In genomic region chr11:9850224-9850895, GRCh38 we compare ENCODE assay signal across 17 cellular contexts.
A peak's percentile ranks its signal among the peaks of the same experiment; 100 is the strongest.
DNase-seq lines count a peak whose midpoint lies in the region; ATAC-seq, FAIRE-seq and TF ChIP-seq lines count a peak whose summit lies in the region.
"Had no signal": no experiment of that assay in that cellular context is flagged by ENCODE, and none has a peak within 500 bp of the region (broad histone marks: within the 10 kb centered on the region; RNA-seq: fewer than 3 reads in every experiment).

No MANE protein-coding gene starts in this region.

- H2AK5ac ChIP-seq in IMR-90 (ENCODE audit: low read depth, low read length) (no peak overlapping the region), H1 (ENCODE audit: low read depth, low read length) (no peak overlapping the region)

- no peaks in the 10 kb centered on the region for H3K27me3 Mint-ChIP-seq in activated naive CD4-positive, alpha-beta T cell treated with anti-CD3 and anti-CD28 coated beads, Interleukin-2, amount 10 ng/mL, durations not matched to agents 7 days and 5 days

- no peak overlapping the region for H2BK20ac ChIP-seq in IMR-90 (ENCODE audit: low read depth, low read length)
- H2BK20ac ChIP-seq in H1 (ENCODE audit: low read length), result no peak overlapping the region

- H3K4me3 ChIP-seq in IMR-90 (ENCODE audit: insufficient read depth, low read depth, low read length) (no peak overlapping the region), H1 (ENCODE audit: extremely low read depth in 1 of 4, insufficient read depth in 2 of 4, low read depth in 3 of 4, low read length in 4 of 4) (no peak overlapping the region), osteoblast (ENCODE audit: insufficient read depth, low read length) (no peak overlapping the region)
- H3K4me3 ChIP-seq: PC-9 had no signal

- peak; percentile 30 for ATAC-seq in IMR-90 (ENCODE audit: low read depth)
- ATAC-seq: CD8-positive, alpha-beta T cell had no signal

- no peak overlapping the region for H3K9ac ChIP-seq in IMR-90 (ENCODE audit: low read depth, low read length)
- no peak overlapping the region for H3K9ac ChIP-seq in H1 (replicated peaks in 1 of 4; ENCODE audit: extremely low read depth in 1 of 4, low read depth in 3 of 4, low read length in 3 of 4)

- peaks cover 9% of the 10 kb centered on the region for H3K4me1 ChIP-seq in IMR-90 (ENCODE audit: control insufficient read depth, insufficient read depth, low read length)
- no peaks in the 10 kb centered on the region for H3K4me1 ChIP-seq in H1 (replicated peaks in 1 of 4; ENCODE audit: control insufficient read depth in 3 of 4, insufficient read depth in 4 of 4, low read length in 3 of 4)
- H3K4me1 ChIP-seq in osteoblast (ENCODE audit: insufficient read depth, low read length), result peaks cover 46% of the 10 kb centered on the region
- H3K4me1 ChIP-seq: BE2C had no signal

- no peaks in the 10 kb centered on the region for H3K9me3 Mint-ChIP-seq in activated naive CD4-positive, alpha-beta T cell treated with anti-CD3 and anti-CD28 coated beads, Interleukin-2, amount 10 ng/mL, durations not matched to agents 7 days and 5 days
- H3K9me3 Mint-ChIP-seq: CD8-positive, alpha-beta T cell had no signal

- H3K4ac ChIP-seq in IMR-90 (ENCODE audit: low read depth, low read length) (peak overlapping the region; percentile 71; the same call in 1 of the 2 replicates), H1 (replicated peaks; ENCODE audit: insufficient read length, low read depth, low read length) (no peak overlapping the region)

- H2BK120ac ChIP-seq in IMR-90 (ENCODE audit: low read depth, low read length) (peak overlapping the region; percentile 17; the same call in 1 of the 2 replicates), H1 (replicated peaks; ENCODE audit: low read depth, low read length) (no peak overlapping the region)

- no peaks in the 10 kb centered on the region for H3K23me2 ChIP-seq in H1 (ENCODE audit: low read depth, low read length)

- H3K79me1 ChIP-seq in IMR-90 (ENCODE audit: low read depth in 1 of 2, low read length in 2 of 2) (peaks cover 0 to 14% of the 10 kb centered on the region in 2 experiments; a peak in 2 of 4 replicates), H1 (ENCODE audit: low read depth, low read length) (no peaks in the 10 kb centered on the region)

- H2AFZ ChIP-seq in IMR-90 (replicated peaks; ENCODE audit: low read length, poor library complexity) (no peak overlapping the region), H1 (ENCODE audit: low read length) (no peak overlapping the region), osteoblast (ENCODE audit: low read length) (no peak overlapping the region)
- H2AFZ ChIP-seq: PC-9 had no signal

- CTCF ChIA-PET in IMR-90 (lab: Yijun Ruan, JAX) (no interaction called here), H1 (lab: Charles Lee; ENCODE audit: partially characterized antibody) (interaction anchor here (1.0 kb wide), 1 partner anchor 237 kb away, joined by 4 read pairs; no protein-coding TSS in a partner anchor)
- CTCF ChIA-PET in activated naive CD4-positive, alpha-beta T cell treated with anti-CD3 and anti-CD28 coated beads, Interleukin-2, amount 10 ng/mL, durations not matched to agents 7 days and 5 days (lab: Charles Lee), result no interaction called here

- no peak for TF ChIP-seq CTCF in IMR-90 (conservative IDR thresholded peaks at IDR 0.05; ENCODE audit: low read depth, low read length)
- no peak for TF ChIP-seq CTCF in H1 (IDR thresholded peaks at IDR 0.05; ENCODE audit: control extremely low read depth in 1 of 3, insufficient read depth in 1 of 3, low read depth in 1 of 3, low read length in 3 of 3)
- TF ChIP-seq CTCF in osteoblast (IDR thresholded peaks at IDR 0.05; ENCODE audit: extremely low read depth, low read depth, low read length), result no peak

- H4K20me1 ChIP-seq in IMR-90 (ENCODE audit: insufficient read depth, low read length) (no peaks in the 10 kb centered on the region), H1 (replicated peaks in 1 of 2; ENCODE audit: control insufficient read depth in 1 of 2, insufficient read depth in 2 of 2, low read length in 2 of 2) (no peaks in the 10 kb centered on the region), osteoblast (ENCODE audit: insufficient read depth, low read length) (no peaks in the 10 kb centered on the region)

- H3K27ac Mint-ChIP-seq in activated naive CD4-positive, alpha-beta T cell treated with anti-CD3 and anti-CD28 coated beads, Interleukin-2, amount 10 ng/mL, durations not matched to agents 7 days and 5 days, result no peak overlapping the region
- H3K27ac Mint-ChIP-seq: CD8-positive, alpha-beta T cell had no signal

- H2BK15ac ChIP-seq in IMR-90 (ENCODE audit: low read depth, low read length), result peak overlapping the region; percentile 58; the same call in 1 of the 3 replicates
- H2BK15ac ChIP-seq in H1 (ENCODE audit: low read length), result no peak overlapping the region

- H3K4me3 Mint-ChIP-seq in activated naive CD4-positive, alpha-beta T cell treated with anti-CD3 and anti-CD28 coated beads, Interleukin-2, amount 10 ng/mL, durations not matched to agents 7 days and 5 days, result no peak overlapping the region
- H3K4me3 Mint-ChIP-seq: CD8-positive, alpha-beta T cell had no signal

- peak overlapping the region; percentile 100 for H3K18ac ChIP-seq in IMR-90 (ENCODE audit: low read depth, low read length)
- no peak overlapping the region for H3K18ac ChIP-seq in H1 (ENCODE audit: extremely low read depth, low read length)

- H3K36me3 ChIP-seq in IMR-90 (ENCODE audit: control insufficient read depth, insufficient read depth, low read length) (peaks cover 8% of the 10 kb centered on the region), H1 (ENCODE audit: control insufficient read depth in 2 of 4, insufficient read depth in 4 of 4, low read length in 3 of 4) (peaks cover 0 to 4% (median 2%) of the 10 kb centered on the region in 4 experiments; a peak in 4 of 8 replicates), osteoblast (ENCODE audit: insufficient read depth, low read length) (peaks cover 12% of the 10 kb centered on the region)
- H3K36me3 ChIP-seq: BE2C had no signal

- peaks cover 5% of the 10 kb centered on the region for H3K9me1 ChIP-seq in IMR-90 (ENCODE audit: insufficient read depth, low read length)

- peak; percentile 57 for DNase-seq in EH (ENCODE audit: low read depth)
- DNase-seq in IMR-90, result peak; percentile 31
- no peak for DNase-seq in H1 (ENCODE audit: low read depth in 1 of 2, low spot score in 2 of 2)
- no peak for DNase-seq in osteoblast (ENCODE audit: insufficient read length, low spot score, missing footprints)
- no peak for DNase-seq in superior temporal gyrus (ENCODE audit: extremely low spot score)
- no peak for DNase-seq in kidney tubule cell (ENCODE audit: low spot score)
- no peak for DNase-seq in activated naive CD4-positive, alpha-beta T cell treated with anti-CD3 and anti-CD28 coated beads, Interleukin-2, amount 10 ng/mL, durations not matched to agents 7 days and 5 days
- DNase-seq in NCI-H1930 (lab: John Stamatoyannopoulos, UW), result no peak
- DNase-seq: BE2C; CD8-positive, alpha-beta T cell; DMS79 treated with DMSO at 0.1 percent for 48 hours; GF-D8; GOT3; NCI-H1694; NCI-H69; PC-9 had no signal

- no peak for FAIRE-seq in H1 (lab: Jason Lieb, UNC)
- FAIRE-seq: D721Med had no signal

- H4K8ac ChIP-seq in IMR-90 (ENCODE audit: low read depth in 2 of 2, low read length in 2 of 2), result peak overlapping the region; percentile 53 to 54; a peak in 2 of 4 replicates
- no peak overlapping the region for H4K8ac ChIP-seq in H1 (ENCODE audit: extremely low read depth, insufficient read depth, low read length)

- H3K36me3 Mint-ChIP-seq in activated naive CD4-positive, alpha-beta T cell treated with anti-CD3 and anti-CD28 coated beads, Interleukin-2, amount 10 ng/mL, durations not matched to agents 7 days and 5 days, result peaks cover 3% of the 10 kb centered on the region

- H2BK5ac ChIP-seq in IMR-90 (ENCODE audit: low read depth, low read length, poor library complexity, severe bottlenecking) (peak overlapping the region; percentile 70), H1 (ENCODE audit: low read depth, low read length) (no peak overlapping the region)

- H3K27me3 ChIP-seq in IMR-90 (ENCODE audit: control insufficient read depth, insufficient read depth, low read length) (no peaks in the 10 kb centered on the region), H1 (replicated peaks in 1 of 4; ENCODE audit: control insufficient read depth in 3 of 4, extremely low read depth in 1 of 4, insufficient read depth in 3 of 4, low read length in 3 of 4) (no peaks in the 10 kb centered on the region), osteoblast (ENCODE audit: insufficient read depth, low read length) (no peaks in the 10 kb centered on the region)
- H3K27me3 ChIP-seq: BE2C had no signal

- intact Hi-C loops in IMR-90 (cut with micrococcal nuclease), result loop anchor here (10.0 kb wide), 1 partner anchor 224 kb away; no protein-coding TSS in a partner anchor

- no peak overlapping the region for H3K4me2 ChIP-seq in IMR-90 (ENCODE audit: low read depth, low read length)
- no peak overlapping the region for H3K4me2 ChIP-seq in H1 (ENCODE audit: insufficient read depth in 1 of 2, low read depth in 2 of 2, low read length in 2 of 2)
- no peak overlapping the region for H3K4me2 ChIP-seq in osteoblast (ENCODE audit: insufficient read depth, low read length)
- H3K4me2 ChIP-seq: PC-9 had no signal

- peaks cover 8% of the 10 kb centered on the region for H3K4me1 Mint-ChIP-seq in activated naive CD4-positive, alpha-beta T cell treated with anti-CD3 and anti-CD28 coated beads, Interleukin-2, amount 10 ng/mL, durations not matched to agents 7 days and 5 days

- in situ Hi-C loops in IMR-90 (cut with MboI; ENCODE audit: low sequenced_read_pairs), result no loop called here

- TF ChIP-seq EP300 in H1 (IDR thresholded peaks at IDR 0.05; ENCODE audit: borderline replicate concordance in 1 of 2, low read depth in 2 of 2, low read length in 2 of 2), result no peak

- H3K56ac ChIP-seq in IMR-90 (ENCODE audit: extremely low read depth, insufficient read depth, low read length), result no peak overlapping the region
- no peak overlapping the region for H3K56ac ChIP-seq in H1 (replicated peaks; ENCODE audit: insufficient read length, low read depth, low read length)

- TF ChIP-seq RAD21 in IMR-90 (IDR thresholded peaks at IDR 0.05; ENCODE audit: low read length) (no peak), H1 (IDR thresholded peaks at IDR 0.05 in 1 of 2, conservative IDR thresholded peaks at IDR 0.05 in 1 of 2; ENCODE audit: low read depth in 2 of 2, low read length in 2 of 2) (no peak)

- H3K23ac ChIP-seq in IMR-90 (ENCODE audit: low read depth, low read length) (peak overlapping the region; percentile 45; the same call in 1 of the 2 replicates), H1 (ENCODE audit: insufficient read length) (no peak overlapping the region)

- TF ChIP-seq POLR2A in IMR-90 (IDR thresholded peaks at IDR 0.05; ENCODE audit: low read depth, low read length) (no peak), H1 (IDR thresholded peaks at IDR 0.05; ENCODE audit: control extremely low read depth in 1 of 2, low read depth in 2 of 2, low read length in 2 of 2) (no peak)

- H4K91ac ChIP-seq in IMR-90 (ENCODE audit: insufficient read depth, low read depth, low read length), result peak overlapping the region; percentile 82; the same call in 1 of the 2 replicates
- H4K91ac ChIP-seq in H1 (replicated peaks; ENCODE audit: insufficient read length, low read length), result no peak overlapping the region

- H3K27ac ChIP-seq in IMR-90 (ENCODE audit: insufficient read depth, low read length) (peak overlapping the region; percentile 71; the same call in 1 of the 2 replicates), H1 (ENCODE audit: low read depth, low read length) (no peak overlapping the region), osteoblast (ENCODE audit: low read depth, low read length) (peak overlapping the region; percentile 88)
- H3K27ac ChIP-seq: PC-9 had no signal

- H2AK9ac ChIP-seq in IMR-90 (replicated peaks; ENCODE audit: low read depth, low read length, poor library complexity), result no peak overlapping the region

- H3K79me2 ChIP-seq in H1 (ENCODE audit: control insufficient read depth in 1 of 2, insufficient read depth in 2 of 2, low read length in 2 of 2), result no peaks in the 10 kb centered on the region
- no peaks in the 10 kb centered on the region for H3K79me2 ChIP-seq in osteoblast (ENCODE audit: insufficient read depth, low read length)

- no TSS peak for BruUV-seq in IMR-90 (replicated peaks; lab: Mats Ljungman, UMichigan)

- H3K9me3 ChIP-seq in IMR-90 (ENCODE audit: control insufficient read depth, insufficient read depth, low read length), result no peaks in the 10 kb centered on the region
- no peaks in the 10 kb centered on the region for H3K9me3 ChIP-seq in H1 (ENCODE audit: insufficient read depth in 2 of 2, low read depth in 1 of 2, low read length in 1 of 2)
- no peaks in the 10 kb centered on the region for H3K9me3 ChIP-seq in osteoblast (ENCODE audit: low read depth, low read length)
- H3K9me3 ChIP-seq: BE2C had no signal

- H3K14ac ChIP-seq in IMR-90 (replicated peaks; ENCODE audit: low read depth, low read length) (peak overlapping the region; percentile 55), H1 (ENCODE audit: insufficient read length) (no peak overlapping the region)

- WGBS in IMR-90 (ENCODE audit: extremely low coverage in 2 of 2, insufficient read length in 1 of 2), 2 experiments, result no CpG with 5 or more reads among the region's 1 CpG
- 86% methylated on average over 1 of the region's 1 CpG; no CpG with 5 or more reads in 1 of the 2 experiments for WGBS in H1 (ENCODE audit: extremely low coverage in 1 of 2, insufficient coverage in 1 of 2, insufficient read length in 1 of 2, insufficient replicate concordance in 2 of 2, low coverage in 1 of 2, low lambda C conversion rate in 2 of 2, missing lambda C conversion rate in 1 of 2), 2 experiments

- H4K5ac ChIP-seq in IMR-90 (ENCODE audit: low read depth, low read length) (peak overlapping the region; percentile 87), H1 (ENCODE audit: insufficient read length, low read depth, low read length) (no peak overlapping the region)

- H2BK12ac ChIP-seq in H1 (ENCODE audit: low read depth, low read length), result no peak overlapping the region

- dilution Hi-C loops in IMR-90 (cut with HindIII; ENCODE audit: low sequenced_read_pairs, unreplicated experiment), result no loop called here

- POLR2A ChIA-PET in IMR-90 (lab: Charles Lee; ENCODE audit: unreplicated experiment) (no interaction called here), H1 (lab: Charles Lee; ENCODE audit: partially characterized antibody) (no interaction called here)

Comparison
In these comparisons a context has a peak if more than half of its experiments do, and no peak if none do; other contexts are left out.
1. DNase-seq: peak in EH (single experiment) and IMR-90 (single experiment); none in H1 (0 of 2), osteoblast (single experiment), superior temporal gyrus (single experiment), kidney tubule cell (single experiment), activated naive CD4-positive, alpha-beta T cell treated with anti-CD3 and anti-CD28 coated beads, Interleukin-2, amount 10 ng/mL, durations not matched to agents 7 days and 5 days (single experiment) and NCI-H1930 (0 of 2).